12 cellular contexts compared by ENCODE assay signal in the genomic region with DNA sequence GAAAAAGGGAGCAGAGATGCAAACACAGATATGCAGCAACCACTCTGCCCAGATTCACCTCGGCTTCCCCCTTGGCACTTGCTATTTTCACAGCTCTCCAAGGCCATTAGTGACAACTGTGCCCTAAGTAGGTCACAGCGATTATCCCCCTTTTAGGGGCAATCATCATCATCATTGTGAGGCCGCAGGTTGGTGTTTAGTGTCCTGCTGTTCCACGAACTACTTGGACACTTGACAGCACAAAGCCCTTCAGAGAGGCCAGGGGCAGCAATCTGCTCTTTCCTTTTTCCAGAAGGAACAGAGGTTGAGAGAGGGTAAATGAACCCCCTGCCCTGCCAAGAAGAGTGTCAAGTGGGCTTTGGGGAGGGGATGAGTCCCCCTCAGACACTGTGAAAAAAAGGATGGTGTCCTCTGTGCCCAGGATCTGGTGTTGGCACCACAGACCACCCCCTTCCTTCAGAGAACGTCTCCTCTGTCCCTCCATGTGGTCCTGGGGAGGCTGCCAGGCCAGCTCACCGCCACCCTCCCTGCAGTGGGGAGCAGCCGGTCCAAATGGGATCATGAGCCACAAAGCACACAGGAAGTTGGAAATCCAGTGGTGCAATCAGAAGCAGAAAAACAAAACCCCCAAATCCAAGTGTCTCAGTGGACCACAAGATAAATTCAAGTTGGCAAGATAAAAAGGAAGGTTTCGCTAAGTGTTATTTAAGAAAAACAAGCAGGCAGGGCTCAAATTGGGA.
DNase-seq lines count a peak whose midpoint lies in the region; ATAC-seq and TF ChIP-seq lines count a peak whose summit lies in the region.
"Had no signal": no experiment of that assay in that cellular context is flagged by ENCODE, and none has a peak within 500 bp of the region (broad histone marks: within the 10 kb centered on the region; RNA-seq: fewer than 3 reads in every experiment).

No MANE protein-coding gene starts in this region.

- no peaks in the 10 kb centered on the region for H3K9me3 Mint-ChIP-seq in natural killer cell treated with Interleukin-12 subunit alpha and Interleukin-12 subunit beta and Interleukin-15 and Interleukin-18, amount 100 ng/mL, for 72 hours
- no peaks in the 10 kb centered on the region for H3K9me3 Mint-ChIP-seq in natural killer cell
- peaks cover 7 to 9% of the 10 kb centered on the region in 2 donors for H3K9me3 Mint-ChIP-seq in stimulated activated naive B cell treated with anti-CD40 and anti-IgM and Interleukin-4, amounts not matched to agents 10 μg/mL and 1 μg/mL and 100 μg/mL, for 72 hours

- peak overlapping the region; percentile 20 to 77 for H3K27ac Mint-ChIP-seq in natural killer cell treated with Interleukin-12 subunit alpha and Interleukin-12 subunit beta and Interleukin-15 and Interleukin-18, amount 100 ng/mL, for 72 hours
- no peak overlapping the region for H3K27ac Mint-ChIP-seq in natural killer cell
- no peak overlapping the region for H3K27ac Mint-ChIP-seq in stimulated activated naive B cell treated with anti-CD40 and anti-IgM and Interleukin-4, amounts not matched to agents 10 μg/mL and 1 μg/mL and 100 μg/mL, for 72 hours
- H3K27ac Mint-ChIP-seq: activated CD8-positive, alpha-beta T cell treated with anti-CD3 and anti-CD28 coated beads, Interleukin-2, amount 10 ng/mL, durations not matched to agents 7 days and 5 days; IgD-negative memory B cell had no signal

- no peak for DNase-seq in natural killer cell treated with Interleukin-12 subunit alpha and Interleukin-12 subunit beta and Interleukin-15 and Interleukin-18, amount 100 ng/mL, for 72 hours (ENCODE audit: low spot score)
- DNase-seq in natural killer cell, result no peak
- DNase-seq in cerebellar cortex (ENCODE audit: low spot score), result peak; percentile 33
- peak; percentile 13 for DNase-seq in midbrain (lab: John Stamatoyannopoulos, UW)
- no peak for DNase-seq in SHP77 (lab: John Stamatoyannopoulos, UW)
- DNase-seq in NCI-H1930 (lab: John Stamatoyannopoulos, UW), result no peak
- DNase-seq in stimulated activated naive B cell treated with anti-CD40 and anti-IgM and Interleukin-4, amounts not matched to agents 10 μg/mL and 1 μg/mL and 100 μg/mL, for 72 hours, result no peak
- no peak for DNase-seq in NAMALWA (ENCODE audit: low spot score)
- DNase-seq: activated CD8-positive, alpha-beta T cell treated with anti-CD3 and anti-CD28 coated beads, Interleukin-2, amount 10 ng/mL, durations not matched to agents 7 days and 5 days; activated naive CD4-positive, alpha-beta T cell; NCI-H2029 had no signal

- H3K27me3 Mint-ChIP-seq in natural killer cell treated with Interleukin-12 subunit alpha and Interleukin-12 subunit beta and Interleukin-15 and Interleukin-18, amount 100 ng/mL, for 72 hours, result no peaks in the 10 kb centered on the region
- peaks cover 0 to 8% of the 10 kb centered on the region in 2 donors for H3K27me3 Mint-ChIP-seq in natural killer cell (ENCODE audit: low read depth in 2 of 2)
- no peaks in the 10 kb centered on the region for H3K27me3 Mint-ChIP-seq in stimulated activated naive B cell treated with anti-CD40 and anti-IgM and Interleukin-4, amounts not matched to agents 10 μg/mL and 1 μg/mL and 100 μg/mL, for 72 hours
- H3K27me3 Mint-ChIP-seq: IgD-negative memory B cell had no signal

- H3K36me3 Mint-ChIP-seq in natural killer cell treated with Interleukin-12 subunit alpha and Interleukin-12 subunit beta and Interleukin-15 and Interleukin-18, amount 100 ng/mL, for 72 hours, result no peaks in the 10 kb centered on the region
- H3K36me3 Mint-ChIP-seq in natural killer cell, result no peaks in the 10 kb centered on the region
- peaks cover 0 to 2% of the 10 kb centered on the region in 2 donors for H3K36me3 Mint-ChIP-seq in stimulated activated naive B cell treated with anti-CD40 and anti-IgM and Interleukin-4, amounts not matched to agents 10 μg/mL and 1 μg/mL and 100 μg/mL, for 72 hours
- H3K36me3 Mint-ChIP-seq: IgD-negative memory B cell had no signal

- H3K4me3 Mint-ChIP-seq in natural killer cell treated with Interleukin-12 subunit alpha and Interleukin-12 subunit beta and Interleukin-15 and Interleukin-18, amount 100 ng/mL, for 72 hours, result no peak overlapping the region
- H3K4me3 Mint-ChIP-seq in natural killer cell, result no peak overlapping the region
- H3K4me3 Mint-ChIP-seq in stimulated activated naive B cell treated with anti-CD40 and anti-IgM and Interleukin-4, amounts not matched to agents 10 μg/mL and 1 μg/mL and 100 μg/mL, for 72 hours, result no peak overlapping the region
- H3K4me3 Mint-ChIP-seq: activated CD8-positive, alpha-beta T cell treated with anti-CD3 and anti-CD28 coated beads, Interleukin-2, amount 10 ng/mL, durations not matched to agents 7 days and 5 days; IgD-negative memory B cell had no signal

- no peak for TF ChIP-seq CTCF in natural killer cell (IDR thresholded peaks at IDR 0.05)

- peaks cover 36 to 40% of the 10 kb centered on the region in 2 donors for H3K4me1 Mint-ChIP-seq in natural killer cell treated with Interleukin-12 subunit alpha and Interleukin-12 subunit beta and Interleukin-15 and Interleukin-18, amount 100 ng/mL, for 72 hours (ENCODE audit: low read depth in 2 of 2)
- peaks cover under 1 to 21% of the 10 kb centered on the region in 2 donors for H3K4me1 Mint-ChIP-seq in natural killer cell
- H3K4me1 Mint-ChIP-seq in stimulated activated naive B cell treated with anti-CD40 and anti-IgM and Interleukin-4, amounts not matched to agents 10 μg/mL and 1 μg/mL and 100 μg/mL, for 72 hours, result peaks cover 29 to 56% of the 10 kb centered on the region in 2 donors

- no peak for ATAC-seq in natural killer cell treated with Interleukin-12 subunit alpha and Interleukin-12 subunit beta and Interleukin-15 and Interleukin-18, amount 100 ng/mL, for 72 hours
- no peak for ATAC-seq in natural killer cell
- no peak for ATAC-seq in stimulated activated naive B cell treated with anti-CD40 and anti-IgM and Interleukin-4, amounts not matched to agents 10 μg/mL and 1 μg/mL and 100 μg/mL, for 72 hours (replicated peaks)
- ATAC-seq: activated CD8-positive, alpha-beta T cell treated with anti-CD3 and anti-CD28 coated beads, Interleukin-2, amount 10 ng/mL, durations not matched to agents 7 days and 5 days had no signal

- intact Hi-C loops in natural killer cell (cut with micrococcal nuclease), result no loop called here

Comparison
In these comparisons a context has a peak if more than half of its experiments do, and no peak if none do; other contexts are left out.
1. H3K27ac Mint-ChIP-seq: peak in natural killer cell treated with Interleukin-12 subunit alpha and Interleukin-12 subunit beta and Interleukin-15 and Interleukin-18, amount 100 ng/mL, for 72 hours (2 of 2); none in natural killer cell (0 of 2) and stimulated activated naive B cell treated with anti-CD40 and anti-IgM and Interleukin-4, amounts not matched to agents 10 μg/mL and 1 μg/mL and 100 μg/mL, for 72 hours (single experiment).
2. DNase-seq: peak in cerebellar cortex (single experiment) and midbrain (single experiment); none in natural killer cell treated with Interleukin-12 subunit alpha and Interleukin-12 subunit beta and Interleukin-15 and Interleukin-18, amount 100 ng/mL, for 72 hours (single experiment), natural killer cell (single experiment), SHP77 (0 of 2), NCI-H1930 (0 of 2), stimulated activated naive B cell treated with anti-CD40 and anti-IgM and Interleukin-4, amounts not matched to agents 10 μg/mL and 1 μg/mL and 100 μg/mL, for 72 hours (single experiment) and NAMALWA (single experiment).